ENCODE assay signal across 9 cellular contexts in genomic region chr12:47776471-47777143, GRCh38. TPM values are rescaled to one million over a fixed set of nuclear protein-coding genes. Genes with fewer than 3 reads are reported as not detected.
DNase-seq lines count a peak whose midpoint lies in the region; ATAC-seq and TF ChIP-seq lines count a peak whose summit lies in the region.
"Had no signal": no experiment of that assay in that cellular context is flagged by ENCODE, and none has a peak within 500 bp of the region (broad histone marks: within the 10 kb centered on the region; RNA-seq: fewer than 3 reads in every experiment).

No MANE protein-coding gene starts in this region.

- H3K4me3 ChIP-seq in BLaER1 = no peak overlapping the region
- H3K4me3 ChIP-seq in KMS-11 (IDR thresholded peaks at IDR 0.05; ENCODE audit: insufficient read depth, low read depth, low read length) = no peak overlapping the region
- H3K4me3 ChIP-seq in psoas muscle = no peak overlapping the region

- peaks cover 58% of the 10 kb centered on the region for H4K20me1 ChIP-seq in BLaER1
- H4K20me1 ChIP-seq in KMS-11 (ENCODE audit: insufficient read depth) = no peaks in the 10 kb centered on the region

- ATAC-seq in psoas muscle = no peak
- ATAC-seq in GM21529 (IDR thresholded peaks at IDR 0.05; ENCODE audit: unreplicated experiment) = no peak

- intact Hi-C loops in psoas muscle (cut with DNase I) = loop anchor here in 1 of 2 donors (5.0 kb wide), 1 partner anchor 124 kb away; no protein-coding TSS in a partner anchor

- 70 to 75% (median 70%) methylated on average over 5 of the region's 5 CpGs for WGBS in psoas muscle, 3 donors

- peaks cover 68% of the 10 kb centered on the region for H3K4me1 ChIP-seq in BLaER1
- peaks cover 70% of the 10 kb centered on the region for H3K4me1 ChIP-seq in KMS-11 (ENCODE audit: low read depth, poor library complexity, severe bottlenecking)
- H3K4me1 ChIP-seq in psoas muscle = peaks cover 56% of the 10 kb centered on the region

- H3K4me2 ChIP-seq in BLaER1 (peak overlapping the region; percentile 94), KMS-11 (peak overlapping the region; percentile 76; the same call in 1 of the 2 replicates)

- no peaks in the 10 kb centered on the region for H3K27me3 ChIP-seq in BLaER1
- no peaks in the 10 kb centered on the region for H3K27me3 ChIP-seq in KMS-11 (ENCODE audit: insufficient read depth, low read depth)
- no peaks in the 10 kb centered on the region for H3K27me3 ChIP-seq in psoas muscle (ENCODE audit: insufficient read depth in 3 of 3, low read length in 2 of 3)

- TF ChIP-seq POLR2A in erythroblast (IDR thresholded peaks at IDR 0.05; ENCODE audit: low read length) = no peak

- peaks cover 8% of the 10 kb centered on the region for H3K36me3 ChIP-seq in BLaER1
- H3K36me3 ChIP-seq in KMS-11 (ENCODE audit: insufficient read depth) = no peaks in the 10 kb centered on the region
- H3K36me3 ChIP-seq in psoas muscle (ENCODE audit: insufficient read depth in 1 of 2, low read depth in 1 of 2) = peaks cover 0 to 13% of the 10 kb centered on the region in 2 donors

- DNase-seq in erythroblast (lab: John Stamatoyannopoulos, UW) (peak; percentile 75 to 76), psoas muscle (peak in 1 of 2 donors; percentile 44), AG08395 (ENCODE audit: low spot score) (no peak), NCI-H2227 (lab: John Stamatoyannopoulos, UW; ENCODE audit: unreplicated experiment) (no peak), NK-92 (lab: John Stamatoyannopoulos, UW; ENCODE audit: unreplicated experiment) (no peak)

- H3K9ac ChIP-seq in BLaER1 = peak overlapping the region; percentile 31; the same call in 1 of the 2 replicates
- H3K9ac ChIP-seq in KMS-11 = peak overlapping the region; percentile 34; the same call in 1 of the 2 replicates

- no peak overlapping the region for H2AFZ ChIP-seq in KMS-11 (ENCODE audit: low read depth)

- H3K9me3 ChIP-seq in BLaER1 (no peaks in the 10 kb centered on the region), psoas muscle (no peaks in the 10 kb centered on the region)

- TF ChIP-seq CTCF in KMS-11 (conservative IDR thresholded peaks at IDR 0.05; ENCODE audit: low read depth, low read length) = no peak
- no peak for TF ChIP-seq CTCF in psoas muscle (IDR thresholded peaks at IDR 0.05)

- H3K27ac ChIP-seq in BLaER1 = peak overlapping the region; percentile 78
- peak overlapping the region; percentile 61; the same call in 1 of the 2 replicates for H3K27ac ChIP-seq in KMS-11
- peak overlapping the region; percentile 56 for H3K27ac ChIP-seq in psoas muscle

- peaks cover 6% of the 10 kb centered on the region; the same call in 1 of the 2 replicates for H3K79me2 ChIP-seq in KMS-11 (ENCODE audit: insufficient read depth, low read depth)

RNA-seq across cellular contexts. Expression of gene SLC48A1, which starts 3.6 kb away (rescaled TPM):
- total RNA-seq in psoas muscle = 10 to 100 TPM; 21.8 to 28.7 (median 27.3) TPM
- polyA plus RNA-seq in psoas muscle = 10 to 100 TPM; 12.7 to 23.5 (median 19.6) TPM

RNA-seq across cellular contexts. Expression of gene RAPGEF3, which starts 17.9 kb away (rescaled TPM):
- total RNA-seq in psoas muscle = 10 to 100 TPM in 2 of 4 donors, 1 to 10 TPM in 2; 5.1 to 28.8 (median 11.7) TPM
- 10 to 100 TPM; 11.7 to 29.9 (median 15.0) TPM for polyA plus RNA-seq in psoas muscle

RNA-seq across cellular contexts. Expression of gene HDAC7, which starts 43.1 kb away (rescaled TPM):
- 10 to 100 TPM; 21.4 to 27.8 (median 23.5) TPM for total RNA-seq in psoas muscle
- 10 to 100 TPM; 11.0 to 25.2 (median 13.6) TPM for polyA plus RNA-seq in psoas muscle

RNA-seq across cellular contexts. Expression of gene ENDOU, which starts 51.3 kb away (rescaled TPM):
- under 1 TPM in 2 of 4 donors, not detected in 2; 0.13 to 0.15 TPM for total RNA-seq in psoas muscle
- under 1 TPM in 2 of 3 donors, not detected in 1; 0.25 to 0.82 TPM for polyA plus RNA-seq in psoas muscle
- total RNA-seq: SK-MEL-5 had no signal

Comparison
In these comparisons a context has a peak if more than half of its experiments do, and no peak if none do; other contexts are left out.
1. DNase-seq: peak in erythroblast (2 of 2); none in AG08395 (single experiment), NCI-H2227 (single experiment) and NK-92 (single experiment).
2. Peak in every context shown above with its lines, with median percentiles within 50 percentile points of each other: H3K27ac ChIP-seq.